8 cellular contexts compared by ENCODE assay signal in the genomic region with DNA sequence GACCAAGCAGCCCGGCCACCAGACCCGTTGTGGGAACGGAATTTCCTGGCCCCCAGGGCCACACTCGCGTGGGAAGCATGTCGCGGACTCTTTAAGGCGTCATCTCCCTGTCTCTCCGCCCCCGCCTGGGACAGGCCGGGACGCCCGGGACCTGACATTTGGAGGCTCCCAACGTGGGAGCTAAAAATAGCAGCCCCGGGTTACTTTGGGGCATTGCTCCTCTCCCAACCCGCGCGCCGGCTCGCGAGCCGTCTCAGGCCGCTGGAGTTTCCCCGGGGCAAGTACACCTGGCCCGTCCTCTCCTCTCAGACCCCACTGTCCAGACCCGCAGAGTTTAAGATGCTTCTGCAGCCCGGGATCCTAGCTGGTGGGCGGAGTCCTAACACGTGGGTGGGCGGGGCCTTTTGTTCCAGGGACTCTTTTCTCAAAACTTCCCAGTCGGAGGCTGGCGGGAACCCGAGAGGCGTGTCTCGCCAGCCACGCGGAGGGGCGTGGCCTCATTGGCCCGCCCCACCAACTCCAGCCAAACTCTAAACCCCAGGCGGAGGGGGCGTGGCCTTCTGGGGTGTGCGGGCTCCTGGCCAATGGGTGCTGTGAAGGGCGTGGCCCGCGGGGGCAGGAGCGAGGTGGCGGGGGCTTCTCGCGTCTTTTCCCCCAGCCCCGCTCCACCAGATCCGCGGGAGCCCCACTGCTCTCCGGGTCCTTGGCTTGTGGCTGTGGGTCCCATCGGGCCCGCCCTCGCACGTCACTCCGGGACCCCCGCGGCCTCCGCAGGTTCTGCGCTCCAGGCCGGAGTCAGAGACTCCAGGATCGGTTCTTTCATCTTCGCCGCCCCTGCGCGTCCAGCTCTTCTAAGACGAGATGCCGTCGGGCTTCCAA. TPM values are rescaled to one million over a fixed set of nuclear protein-coding genes. Genes with fewer than 3 reads are reported as not detected.
A peak's percentile ranks its signal among the peaks of the same experiment; 100 is the strongest.
DNase-seq lines count a peak whose midpoint lies in the region; ATAC-seq and TF ChIP-seq lines count a peak whose summit lies in the region.

A gene (plus strand): TSS at position 645 of the 879 bp plus-strand sequence. CDS start 217 bp downstream, at position 862.

- H3K4me1 Mint-ChIP-seq in naive thymus-derived CD8-positive, alpha-beta T cell: peaks cover 16 to 38% (median 24%) of the 10 kb centered on the region in 4 donors
- H3K4me1 Mint-ChIP-seq in stimulated activated effector memory CD8-positive, alpha-beta T cell treated with anti-CD3 and anti-CD28 coated beads, Interleukin-12 subunit alpha, Interleukin-12 subunit beta, amount 100 ng/mL, for 72 hours: peaks cover 26% of the 10 kb centered on the region

- DNase-seq in AG04450 (ENCODE audit: low read depth, low spot score): peak; percentile 77
- peak; percentile 96 for DNase-seq in HuH-7.5 (ENCODE audit: low spot score)
- DNase-seq in RPMI8226: peak; percentile 94
- peak; percentile 64 for DNase-seq in activated effector memory CD4-positive, alpha-beta T cell treated with Interleukin-2 at 50 U/mL for 16 hours
- DNase-seq in fibroblast of mammary gland (ENCODE audit: low read depth): peak; percentile 92
- DNase-seq in naive thymus-derived CD8-positive, alpha-beta T cell: peak; percentile 65 to 88 (median 76)
- peak; percentile 73 to 90 for DNase-seq in stimulated activated effector memory CD8-positive, alpha-beta T cell treated with anti-CD3 and anti-CD28 coated beads, Interleukin-12 subunit alpha, Interleukin-12 subunit beta, amount 100 ng/mL, for 72 hours (ENCODE audit: low spot score in 2 of 2)

- H3K27me3 ChIP-seq in AG04450 (ENCODE audit: control insufficient read depth, insufficient read depth, low read length): peaks cover 37% of the 10 kb centered on the region

- no peaks in the 10 kb centered on the region; the same call in 1 of the 2 replicates for H3K9me3 ChIP-seq in AG04450 (ENCODE audit: control insufficient read depth, insufficient read depth, low read length)

- CTCF ChIA-PET in AG04450 (lab: Charles Lee): interaction anchor here (0.6 to 5.0 kb wide), 7 partner anchors 15 to 279 kb away, joined by 3 to 65 read pairs (median 6); a partner anchor contains a TSS

- peaks cover 1 to 19% (median 10%) of the 10 kb centered on the region in 5 donors for H3K27me3 Mint-ChIP-seq in naive thymus-derived CD8-positive, alpha-beta T cell

- POLR2A ChIA-PET in AG04450 (lab: Yijun Ruan, JAX): interaction anchor here (0.5 to 1.4 kb wide), 2 partner anchors 32 to 64 kb away, joined by 5 to 6 read pairs; no protein-coding TSS in a partner anchor
- POLR2A ChIA-PET in naive thymus-derived CD8-positive, alpha-beta T cell (lab: Charles Lee): interaction anchor here (1.0 to 2.3 kb wide), 11 partner anchors 14 to 203 kb away, joined by 3 to 8 read pairs (median 4); a partner anchor contains a TSS

- H3K36me3 Mint-ChIP-seq in naive thymus-derived CD8-positive, alpha-beta T cell: no peaks in the 10 kb centered on the region
- no peaks in the 10 kb centered on the region for H3K36me3 Mint-ChIP-seq in stimulated activated effector memory CD8-positive, alpha-beta T cell treated with anti-CD3 and anti-CD28 coated beads, Interleukin-12 subunit alpha, Interleukin-12 subunit beta, amount 100 ng/mL, for 72 hours

- TF ChIP-seq CTCF in AG04450 (IDR thresholded peaks at IDR 0.05; ENCODE audit: low read depth, low read length): no peak
- TF ChIP-seq CTCF in fibroblast of mammary gland (conservative IDR thresholded peaks at IDR 0.05; ENCODE audit: control insufficient read depth, insufficient read depth, low read depth, low read length): no peak

- peak within 1 kb of the TSS; percentile 74 to 90 (median 84) for H3K4me3 Mint-ChIP-seq in naive thymus-derived CD8-positive, alpha-beta T cell
- peak within 1 kb of the TSS; percentile 76 for H3K4me3 Mint-ChIP-seq in stimulated activated effector memory CD8-positive, alpha-beta T cell treated with anti-CD3 and anti-CD28 coated beads, Interleukin-12 subunit alpha, Interleukin-12 subunit beta, amount 100 ng/mL, for 72 hours

- no peaks in the 10 kb centered on the region for H3K9me3 Mint-ChIP-seq in naive thymus-derived CD8-positive, alpha-beta T cell
- no peaks in the 10 kb centered on the region for H3K9me3 Mint-ChIP-seq in stimulated activated effector memory CD8-positive, alpha-beta T cell treated with anti-CD3 and anti-CD28 coated beads, Interleukin-12 subunit alpha, Interleukin-12 subunit beta, amount 100 ng/mL, for 72 hours

- peak within 1 kb of the TSS in 8 of 10 donors; percentile 43 to 92 (median 62) for H3K27ac Mint-ChIP-seq in naive thymus-derived CD8-positive, alpha-beta T cell
- no peak within 1 kb of the TSS for H3K27ac Mint-ChIP-seq in stimulated activated effector memory CD8-positive, alpha-beta T cell treated with anti-CD3 and anti-CD28 coated beads, Interleukin-12 subunit alpha, Interleukin-12 subunit beta, amount 100 ng/mL, for 72 hours

- H3K4me3 ChIP-seq in AG04450 (ENCODE audit: low read depth, low read length): peak within 1 kb of the TSS; percentile 55
- peak within 1 kb of the TSS; percentile 44 for H3K4me3 ChIP-seq in fibroblast of mammary gland (ENCODE audit: control insufficient read depth, low read depth, low read length)

- H3K27ac ChIP-seq in AG04450 (ENCODE audit: low read depth, low read length): no peak within 1 kb of the TSS

- ATAC-seq in GM18907 (IDR thresholded peaks at IDR 0.05; ENCODE audit: unreplicated experiment): peak; percentile 54
- ATAC-seq in naive thymus-derived CD8-positive, alpha-beta T cell: peak; percentile 64 to 67
- ATAC-seq in stimulated activated effector memory CD8-positive, alpha-beta T cell treated with anti-CD3 and anti-CD28 coated beads, Interleukin-12 subunit alpha, Interleukin-12 subunit beta, amount 100 ng/mL, for 72 hours: peak; percentile 88

RNA-seq across cellular contexts. Expression of the gene that starts here (rescaled TPM):
- 0.15 and 0.21 TPM in 2 replicates for polyA plus RNA-seq in AG04450 (2011; rRNA removed)
- 0.22 and 0.51 TPM in 2 replicates for polyA minus RNA-seq in AG04450 (2011; rRNA and poly(A)+ RNA removed)
- not detected for total RNA-seq in naive thymus-derived CD8-positive, alpha-beta T cell
- polyA plus RNA-seq in naive thymus-derived CD8-positive, alpha-beta T cell: not detected

Comparison
In these comparisons a context has a peak if more than half of its experiments do, and no peak if none do; other contexts are left out.
1. Peak in DNase-seq and H3K4me3 ChIP-seq in AG04450; RNA of the gene not detected or under 1 TPM.
2. Peak in DNase-seq and ATAC-seq in naive thymus-derived CD8-positive, alpha-beta T cell; RNA of the gene not detected or under 1 TPM.